In the genomic region with DNA sequence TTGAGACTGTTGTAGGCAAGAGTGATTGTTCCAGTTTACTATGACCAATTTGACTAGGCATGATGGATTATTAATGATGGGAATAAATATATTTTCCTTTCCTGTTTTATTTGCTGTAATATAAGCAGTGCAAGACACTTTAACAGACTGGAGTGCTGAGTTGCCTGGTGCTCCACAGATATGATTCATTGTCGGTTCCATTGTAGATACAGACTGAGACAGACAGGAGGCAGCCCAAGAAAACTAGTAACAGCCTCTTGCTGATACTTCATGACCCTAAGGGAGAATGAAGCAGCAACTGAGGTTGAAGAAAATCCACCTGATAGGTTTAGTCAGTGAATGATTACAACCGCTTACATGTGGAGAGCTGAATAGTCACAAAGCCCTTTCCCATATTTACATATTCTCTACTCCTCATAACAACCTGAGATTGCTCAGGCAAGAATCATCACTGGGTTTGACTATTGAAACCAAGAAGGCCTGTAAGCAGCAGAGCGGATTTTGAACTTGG, we compare ENCODE assay signal across 17 cellular contexts.
"Had no signal": no experiment of that assay in that cellular context is flagged by ENCODE, and none has a peak within 500 bp of the region (broad histone marks: within the 10 kb centered on the region; RNA-seq: fewer than 3 reads in every experiment).

No MANE protein-coding gene starts in this region.

- H3K9me3 Mint-ChIP-seq: endodermal cell; stimulated activated memory B cell treated with anti-CD40 and anti-IgM and Interleukin-4, amounts not matched to agents 10 μg/mL and 1 μg/mL and 100 μg/mL, for 72 hours had no signal

- H3K4me3 Mint-ChIP-seq: activated naive CD8-positive, alpha-beta T cell; endodermal cell; nephron progenitor cell; stimulated activated memory B cell treated with anti-CD40 and anti-IgM and Interleukin-4, amounts not matched to agents 10 μg/mL and 1 μg/mL and 100 μg/mL, for 72 hours had no signal

- H3K4me1 Mint-ChIP-seq: endodermal cell had no signal

- H3K9me3 ChIP-seq: body of pancreas, sigmoid colon, thoracic aorta, upper lobe of right lung had no signal

- H3K36me3 ChIP-seq: sigmoid colon, thoracic aorta, upper lobe of right lung had no signal

- H3K36me3 Mint-ChIP-seq: activated naive CD8-positive, alpha-beta T cell; stimulated activated memory B cell treated with anti-CD40 and anti-IgM and Interleukin-4, amounts not matched to agents 10 μg/mL and 1 μg/mL and 100 μg/mL, for 72 hours had no signal

- H3K4me1 ChIP-seq: body of pancreas had no signal

- H3K27ac Mint-ChIP-seq: activated naive CD8-positive, alpha-beta T cell; endodermal cell; nephron progenitor cell; stimulated activated memory B cell treated with anti-CD40 and anti-IgM and Interleukin-4, amounts not matched to agents 10 μg/mL and 1 μg/mL and 100 μg/mL, for 72 hours had no signal

- H3K27ac ChIP-seq: body of pancreas, sigmoid colon, thoracic aorta, upper lobe of right lung had no signal

- ATAC-seq: body of pancreas; esophagus mucosa; stimulated activated memory B cell treated with anti-CD40 and anti-IgM and Interleukin-4, amounts not matched to agents 10 μg/mL and 1 μg/mL and 100 μg/mL, for 72 hours; upper lobe of right lung had no signal

- DNase-seq: activated CD4-positive, alpha-beta T cell treated with anti-CD3 and anti-CD28 coated beads, Interleukin-2, amount 50 U/mL, for 4 hours; activated CD4-positive, CD25-positive, alpha-beta regulatory T cell treated with anti-CD3 and anti-CD28 coated beads, Interleukin-2, amount 50 U/mL, for 72 hours; body of pancreas; central memory CD4-positive, alpha-beta T cell; endodermal cell; nephron progenitor cell; nucleus accumbens; posterior cingulate gyrus; sigmoid colon; stimulated activated CD4-positive, alpha-beta T cell treated with anti-CD3 and anti-CD28 coated beads, Interleukin-4, amount 100 ng/mL, for 4 hours; T1000; upper lobe of right lung had no signal

- H3K4me3 ChIP-seq: body of pancreas, lung, sigmoid colon, thoracic aorta, upper lobe of right lung had no signal

- H3K27me3 ChIP-seq: body of pancreas, sigmoid colon, upper lobe of right lung had no signal

- H3K27me3 Mint-ChIP-seq: activated naive CD8-positive, alpha-beta T cell; stimulated activated memory B cell treated with anti-CD40 and anti-IgM and Interleukin-4, amounts not matched to agents 10 μg/mL and 1 μg/mL and 100 μg/mL, for 72 hours had no signal
